Comparison of ENCODE assay signal across 22 cellular contexts in genomic region chr6:150953860-150954259, GRCh38.
DNase-seq lines count a peak whose midpoint lies in the region; ATAC-seq and TF ChIP-seq lines count a peak whose summit lies in the region.
"Had no signal": no experiment of that assay in that cellular context is flagged by ENCODE, and none has a peak within 500 bp of the region (broad histone marks: within the 10 kb centered on the region; RNA-seq: fewer than 3 reads in every experiment).

No MANE protein-coding gene starts in this region.

- DNase-seq in GM23338 (ENCODE audit: low spot score): no peak
- peak; percentile 22 for DNase-seq in IMR-90
- peak; percentile 38 for DNase-seq in fibroblast of villous mesenchyme (ENCODE audit: low read depth)
- no peak for DNase-seq in nephron progenitor cell
- no peak for DNase-seq in stomach
- no peak for DNase-seq in NCI-H1436 (lab: John Stamatoyannopoulos, UW)
- DNase-seq in CD4-positive, alpha-beta T cell: no peak
- DNase-seq in mesenteric fat pad (ENCODE audit: low spot score): no peak
- DNase-seq: 8988T; ACHN; AML-193; BE2C; Calu3; CD4-positive, alpha-beta memory T cell; COR-L47; DMS153; DND-41; H7 had no signal

- H3K79me1 ChIP-seq in IMR-90 (ENCODE audit: low read depth in 1 of 2, low read length in 2 of 2): peaks cover 6 to 10% of the 10 kb centered on the region in 2 experiments; a peak in 3 of 4 replicates

- 0 out of 2 replicates have a peak, but pooled peaks cover 6% of the 10 kb centered on the region for H3K9me1 ChIP-seq in IMR-90 (ENCODE audit: insufficient read depth, low read length)

- H3K9me3 Mint-ChIP-seq in GM23338 (no peaks in the 10 kb centered on the region), nephron progenitor cell (no peaks in the 10 kb centered on the region)
- no peaks in the 10 kb centered on the region for H3K9me3 Mint-ChIP-seq in CD4-positive, alpha-beta T cell
- H3K9me3 Mint-ChIP-seq: CD14-positive monocyte; CD4-positive, alpha-beta memory T cell had no signal

- H3K27me3 ChIP-seq in GM23338 (ENCODE audit: insufficient read depth) (no peaks in the 10 kb centered on the region), IMR-90 (ENCODE audit: control insufficient read depth, insufficient read depth, low read length) (no peaks in the 10 kb centered on the region), stomach (no peaks in the 10 kb centered on the region)
- H3K27me3 ChIP-seq in CD4-positive, alpha-beta T cell (ENCODE audit: control insufficient read depth, insufficient read depth, low read length): no peaks in the 10 kb centered on the region
- H3K27me3 ChIP-seq: BE2C; BLaER1 treated with 17β-estradiol and CSF1 and Interleukin-3, amounts not matched to agents 10 nM and 100 nM had no signal

- no peak for ATAC-seq in GM23338
- peak; percentile 76 for ATAC-seq in IMR-90 (ENCODE audit: low read depth)
- ATAC-seq in CD4-positive, alpha-beta T cell (ENCODE audit: poor library complexity): no peak
- ATAC-seq: A549, HCT116 had no signal

- H3F3A ChIP-seq in GM23338 (replicated peaks; ENCODE audit: low read depth): no peaks in the 10 kb centered on the region

- BruUV-seq in IMR-90 (replicated peaks; lab: Mats Ljungman, UMichigan): no TSS peak

- H3K4me1 ChIP-seq in GM23338 (ENCODE audit: insufficient read depth) (no peaks in the 10 kb centered on the region), IMR-90 (ENCODE audit: control insufficient read depth, insufficient read depth, low read length) (peaks cover 2% of the 10 kb centered on the region), stomach (no peaks in the 10 kb centered on the region)
- H3K4me1 ChIP-seq: A549; BE2C; BLaER1 treated with 17β-estradiol and CSF1 and Interleukin-3, amounts not matched to agents 10 nM and 100 nM had no signal

- 0 out of 2 replicates have a peak overlapping the region, but pooled peaks have one; percentile 26 for H3K27ac ChIP-seq in GM23338 (ENCODE audit: low read depth)
- no peak overlapping the region for H3K27ac ChIP-seq in IMR-90 (ENCODE audit: insufficient read depth, low read length)
- no peak overlapping the region for H3K27ac ChIP-seq in stomach
- H3K27ac ChIP-seq in CD4-positive, alpha-beta T cell (ENCODE audit: low read depth, low read length): no peak overlapping the region
- H3K27ac ChIP-seq: A549; BLaER1 treated with 17β-estradiol and CSF1 and Interleukin-3, amounts not matched to agents 10 nM and 100 nM had no signal

- no peaks in the 10 kb centered on the region for H3K4me1 Mint-ChIP-seq in GM23338
- H3K4me1 Mint-ChIP-seq in nephron progenitor cell: no peaks in the 10 kb centered on the region
- H3K4me1 Mint-ChIP-seq in CD4-positive, alpha-beta T cell (ENCODE audit: low read depth): no peaks in the 10 kb centered on the region
- H3K4me1 Mint-ChIP-seq: CD14-positive monocyte; CD4-positive, alpha-beta memory T cell had no signal

- H3K36me3 ChIP-seq in GM23338 (ENCODE audit: insufficient read depth) (peaks cover 42% of the 10 kb centered on the region), IMR-90 (ENCODE audit: control insufficient read depth, insufficient read depth, low read length) (peaks cover 47% of the 10 kb centered on the region), stomach (peaks cover 4 to 32% (median 28%) of the 10 kb centered on the region in 4 donors)

- no peak overlapping the region for H3K4me3 Mint-ChIP-seq in GM23338
- no peak overlapping the region for H3K4me3 Mint-ChIP-seq in nephron progenitor cell
- no peak overlapping the region for H3K4me3 Mint-ChIP-seq in CD4-positive, alpha-beta T cell
- H3K4me3 Mint-ChIP-seq: CD14-positive monocyte; CD4-positive, alpha-beta memory T cell had no signal

- no peak overlapping the region for H4K91ac ChIP-seq in IMR-90 (ENCODE audit: insufficient read depth, low read depth, low read length)

- TF ChIP-seq EP300 in stomach (IDR thresholded peaks at IDR 0.05): no peak

- intact Hi-C loops in IMR-90 (cut with micrococcal nuclease): no loop called here
- intact Hi-C loops in stomach (cut with DNase I; ENCODE audit: low total_unique reads): no loop called here
- intact Hi-C loops in CD4-positive, alpha-beta T cell (cut with DNase I, micrococcal nuclease): no loop called here

- POLR2A ChIA-PET in IMR-90 (lab: Charles Lee; ENCODE audit: unreplicated experiment): no interaction called here
- POLR2A ChIA-PET in CD4-positive, alpha-beta T cell (lab: Charles Lee): no interaction called here

- H3K27me3 Mint-ChIP-seq in GM23338 (ENCODE audit: insufficient read depth, low read depth, poor library complexity) (peaks cover 6% of the 10 kb centered on the region), nephron progenitor cell (ENCODE audit: low read depth, poor library complexity) (no peaks in the 10 kb centered on the region)
- H3K27me3 Mint-ChIP-seq in CD4-positive, alpha-beta T cell: no peaks in the 10 kb centered on the region
- H3K27me3 Mint-ChIP-seq: CD4-positive, alpha-beta memory T cell had no signal

- TF ChIP-seq CTCF in GM23338 (conservative IDR thresholded peaks at IDR 0.05; ENCODE audit: low read depth in 2 of 2): no peak
- no peak for TF ChIP-seq CTCF in IMR-90 (conservative IDR thresholded peaks at IDR 0.05; ENCODE audit: low read depth, low read length)
- no peak for TF ChIP-seq CTCF in fibroblast of villous mesenchyme (IDR thresholded peaks at IDR 0.05; ENCODE audit: insufficient read depth, low read depth, low read length)
- TF ChIP-seq CTCF in nephron progenitor cell (IDR thresholded peaks at IDR 0.05): no peak
- TF ChIP-seq CTCF in stomach (IDR thresholded peaks at IDR 0.05): no peak
- no peak for TF ChIP-seq CTCF in CD4-positive, alpha-beta T cell (IDR thresholded peaks at IDR 0.05)

- H3K27ac Mint-ChIP-seq in GM23338 (no peak overlapping the region), nephron progenitor cell (peak overlapping the region; percentile 55)
- no peak overlapping the region for H3K27ac Mint-ChIP-seq in CD4-positive, alpha-beta T cell
- H3K27ac Mint-ChIP-seq: CD4-positive, alpha-beta memory T cell had no signal

- no peak overlapping the region; the same call in 1 of the 2 replicates for H3K18ac ChIP-seq in IMR-90 (ENCODE audit: low read depth, low read length)

- H3K79me2 ChIP-seq in GM23338 (replicated peaks; ENCODE audit: insufficient read depth): no peaks in the 10 kb centered on the region

- no peak overlapping the region for H2BK20ac ChIP-seq in IMR-90 (ENCODE audit: low read depth, low read length)

- peak overlapping the region in 1 of 2 experiments; percentile 41; a peak in 1 of 4 replicates for H4K8ac ChIP-seq in IMR-90 (ENCODE audit: low read depth in 2 of 2, low read length in 2 of 2)

- WGBS in IMR-90 (ENCODE audit: extremely low coverage in 2 of 2, insufficient read length in 1 of 2), 2 experiments: no CpG with 5 or more reads among the region's 5 CpGs
- 78 to 91% (median 88%) methylated on average over 5 of the region's 5 CpGs for WGBS in stomach, 5 donors

- H2AK5ac ChIP-seq in IMR-90 (ENCODE audit: low read depth, low read length): no peak overlapping the region

- dilution Hi-C loops in IMR-90 (cut with HindIII; ENCODE audit: low sequenced_read_pairs, unreplicated experiment): no loop called here

- H3K23ac ChIP-seq in IMR-90 (ENCODE audit: low read depth, low read length): no peak overlapping the region

- H3K4ac ChIP-seq in IMR-90 (ENCODE audit: low read depth, low read length): no peak overlapping the region

- no peak overlapping the region for H3K4me3 ChIP-seq in GM23338
- H3K4me3 ChIP-seq in IMR-90 (ENCODE audit: insufficient read depth, low read depth, low read length): no peak overlapping the region
- no peak overlapping the region for H3K4me3 ChIP-seq in fibroblast of villous mesenchyme (ENCODE audit: low read depth, low read length)
- H3K4me3 ChIP-seq in stomach: no peak overlapping the region
- H3K4me3 ChIP-seq: A549; BLaER1 treated with 17β-estradiol and CSF1 and Interleukin-3, amounts not matched to agents 10 nM and 100 nM had no signal

- in situ Hi-C loops in IMR-90 (cut with MboI; ENCODE audit: low sequenced_read_pairs): no loop called here

- no peak for TF ChIP-seq POLR2A in IMR-90 (IDR thresholded peaks at IDR 0.05; ENCODE audit: low read depth, low read length)
- no peak for TF ChIP-seq POLR2A in stomach (IDR thresholded peaks at IDR 0.05)

- no peak overlapping the region for H3K9ac ChIP-seq in IMR-90 (ENCODE audit: low read depth, low read length)
- H3K9ac ChIP-seq: BLaER1 treated with 17β-estradiol and CSF1 and Interleukin-3, amounts not matched to agents 10 nM and 100 nM had no signal

- H2AFZ ChIP-seq in GM23338 (no peak overlapping the region), IMR-90 (replicated peaks; ENCODE audit: low read length, poor library complexity) (no peak overlapping the region)

- no peaks in the 10 kb centered on the region for H3K9me3 ChIP-seq in IMR-90 (ENCODE audit: control insufficient read depth, insufficient read depth, low read length)
- H3K9me3 ChIP-seq in stomach: no peaks in the 10 kb centered on the region
- H3K9me3 ChIP-seq in CD4-positive, alpha-beta T cell (ENCODE audit: control insufficient read depth, low read length): no peaks in the 10 kb centered on the region
- H3K9me3 ChIP-seq: A549; BE2C; BLaER1 treated with 17β-estradiol and CSF1 and Interleukin-3, amounts not matched to agents 10 nM and 100 nM had no signal

- no peak overlapping the region for H2BK120ac ChIP-seq in IMR-90 (ENCODE audit: low read depth, low read length)

- no peak overlapping the region for H2AK9ac ChIP-seq in IMR-90 (replicated peaks; ENCODE audit: low read depth, low read length, poor library complexity)

- H4K5ac ChIP-seq in IMR-90 (ENCODE audit: low read depth, low read length): no peak overlapping the region; the same call in 1 of the 2 replicates

- H2BK5ac ChIP-seq in IMR-90 (ENCODE audit: low read depth, low read length, poor library complexity, severe bottlenecking): peak overlapping the region; percentile 22

- H3K36me3 Mint-ChIP-seq in GM23338 (ENCODE audit: low read depth) (peaks cover 73% of the 10 kb centered on the region), nephron progenitor cell (ENCODE audit: low read depth) (peaks cover 68% of the 10 kb centered on the region)
- peaks cover 58% of the 10 kb centered on the region for H3K36me3 Mint-ChIP-seq in CD4-positive, alpha-beta T cell (ENCODE audit: low read depth)

- H3K4me2 ChIP-seq in GM23338 (no peak overlapping the region), IMR-90 (ENCODE audit: low read depth, low read length) (no peak overlapping the region)
- H3K4me2 ChIP-seq: A549; BLaER1 treated with 17β-estradiol and CSF1 and Interleukin-3, amounts not matched to agents 10 nM and 100 nM had no signal

- no peak overlapping the region for H3K56ac ChIP-seq in IMR-90 (ENCODE audit: extremely low read depth, insufficient read depth, low read length)

- no peak overlapping the region for H2BK15ac ChIP-seq in IMR-90 (ENCODE audit: low read depth, low read length)

- no peak overlapping the region for H3K14ac ChIP-seq in IMR-90 (replicated peaks; ENCODE audit: low read depth, low read length)

- no peak for TF ChIP-seq RAD21 in IMR-90 (IDR thresholded peaks at IDR 0.05; ENCODE audit: low read length)

- no peaks in the 10 kb centered on the region for H3K9me2 ChIP-seq in GM23338 (ENCODE audit: insufficient read depth)

- H4K20me1 ChIP-seq in GM23338 (replicated peaks; ENCODE audit: insufficient read depth) (peaks cover 10% of the 10 kb centered on the region; the same call in 1 of the 2 replicates), IMR-90 (ENCODE audit: insufficient read depth, low read length) (no peaks in the 10 kb centered on the region)

- CTCF ChIA-PET in IMR-90 (lab: Yijun Ruan, JAX): interaction anchor here (0.9 kb wide), 1 partner anchor 24 kb away, joined by 3 read pairs; no protein-coding TSS in a partner anchor
- CTCF ChIA-PET in CD4-positive, alpha-beta T cell (lab: Charles Lee): interaction anchor here (1.2 kb wide), 1 partner anchor 370 kb away, joined by 3 read pairs; no protein-coding TSS in a partner anchor

Comparison
In these comparisons a context has a peak if more than half of its experiments do, and no peak if none do; other contexts are left out.
1. DNase-seq: peak in IMR-90 (single experiment) and fibroblast of villous mesenchyme (single experiment); none in GM23338 (single experiment), nephron progenitor cell (single experiment), stomach (single experiment), NCI-H1436 (single experiment), CD4-positive, alpha-beta T cell (0 of 10) and mesenteric fat pad (single experiment).